9 cellular contexts compared by ENCODE assay signal in the genomic region with DNA sequence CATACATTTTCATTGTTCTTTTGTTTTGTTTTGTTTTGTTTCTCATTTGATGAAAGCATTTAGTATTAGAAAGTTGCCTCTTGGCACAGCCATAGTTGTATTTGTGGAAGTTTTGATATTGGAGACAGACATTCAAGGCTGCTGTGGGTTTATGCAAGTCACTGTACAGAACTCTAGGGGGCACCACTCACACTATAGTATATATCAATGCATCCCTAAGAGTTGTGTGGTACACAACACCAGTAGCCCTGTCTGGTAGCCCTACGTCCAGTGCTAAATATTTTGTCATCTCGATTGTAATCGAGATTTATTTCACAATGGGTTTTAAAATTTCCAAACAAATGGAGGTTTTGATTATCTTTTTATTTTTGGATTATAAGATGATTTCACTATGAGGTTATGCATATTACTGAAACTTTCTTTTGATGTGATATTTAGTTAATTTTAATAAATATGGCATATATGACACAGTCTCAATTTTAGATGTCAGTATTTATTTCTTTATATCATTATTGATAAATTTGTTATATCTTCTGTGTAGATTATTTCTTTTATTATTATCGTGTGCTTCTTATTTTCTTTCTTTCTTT.
DNase-seq lines count a peak whose midpoint lies in the region; ATAC-seq and TF ChIP-seq lines count a peak whose summit lies in the region.
"Had no signal": no experiment of that assay in that cellular context is flagged by ENCODE, and none has a peak within 500 bp of the region (broad histone marks: within the 10 kb centered on the region; RNA-seq: fewer than 3 reads in every experiment).

No MANE protein-coding gene starts in this region.

- intact Hi-C loops in HCT116 (cut with micrococcal nuclease): loop anchor here (1.0 to 10.0 kb wide), 2 partner anchors 345 to 371 kb away; no protein-coding TSS in a partner anchor

- H3K36me3 ChIP-seq in HCT116 (ENCODE audit: control insufficient read depth in 1 of 2, insufficient read depth in 2 of 2, low read length in 2 of 2): no peaks in the 10 kb centered on the region

- H2AFZ ChIP-seq in HCT116 (ENCODE audit: low read depth, low read length, poor library complexity, severe bottlenecking): no peak overlapping the region

- no peak for TF ChIP-seq POLR2A in HCT116 (IDR thresholded peaks at IDR 0.05; ENCODE audit: borderline replicate concordance, extremely low read depth, insufficient read depth, insufficient read length)

- peak; percentile 77 for TF ChIP-seq RAD21 in HCT116 (IDR thresholded peaks at IDR 0.05; ENCODE audit: low read depth)

- H3K4me3 ChIP-seq in HCT116 (replicated peaks in 1 of 2; ENCODE audit: low read depth in 1 of 2, low read length in 2 of 2): no peak overlapping the region
- H3K4me3 ChIP-seq: SK-N-MC had no signal

- BruUV-seq in HCT116 (replicated peaks; lab: Mats Ljungman, UMichigan): no TSS peak

- CTCF ChIA-PET in HCT116 (lab: Charles Lee): interaction anchor here (0.7 to 1.7 kb wide), 7 partner anchors 9 to 140 kb away, joined by 3 to 7 read pairs (median 3); no protein-coding TSS in a partner anchor

- RAD21 ChIA-PET in HCT116 (lab: Charles Lee; ENCODE audit: low non-redundant PET in 1 of 2, low total read pairs in 2 of 2, uncharacterized antibody in 2 of 2, unreplicated experiment in 2 of 2): no interaction called here

- no peak overlapping the region for H3K9ac ChIP-seq in HCT116 (ENCODE audit: low read length)

- no peaks in the 10 kb centered on the region for H3K9me3 ChIP-seq in HCT116 (ENCODE audit: control insufficient read depth in 1 of 2, insufficient read depth in 1 of 2, low read depth in 1 of 2, low read length in 2 of 2)

- H3K9me2 ChIP-seq in HCT116 (ENCODE audit: insufficient read depth): no peaks in the 10 kb centered on the region

- no peaks in the 10 kb centered on the region for H3K79me2 ChIP-seq in HCT116 (ENCODE audit: insufficient read depth, low read length)

- POLR2A ChIA-PET in HCT116 (lab: Charles Lee): no interaction called here

- no peak overlapping the region for H3K27ac ChIP-seq in HCT116 (ENCODE audit: low read depth, low read length)
- H3K27ac ChIP-seq: SK-N-MC had no signal

- no peaks in the 10 kb centered on the region for H3K27me3 ChIP-seq in HCT116 (ENCODE audit: insufficient read depth, low read length)

- no peaks in the 10 kb centered on the region for H3K4me1 ChIP-seq in HCT116 (ENCODE audit: control insufficient read depth in 1 of 2, insufficient read depth in 2 of 2, low read length in 2 of 2)

- ATAC-seq in HCT116: peak; percentile 100

- DNase-seq in AG08396 (ENCODE audit: low spot score): peak; percentile 70
- DNase-seq in GM04503 (ENCODE audit: low read depth): peak; percentile 9
- DNase-seq in HCT116 (ENCODE audit: low read depth, low spot score): peak; percentile 57
- DNase-seq in M059J (ENCODE audit: low read depth): peak; percentile 67
- peak; percentile 95 for DNase-seq in SKM-1 (lab: John Stamatoyannopoulos, UW; ENCODE audit: unreplicated experiment)
- peak; percentile 68 for DNase-seq in fibroblast of peridontal ligament (ENCODE audit: extremely low read depth)
- DNase-seq in renal cortical epithelial cell (ENCODE audit: low read depth): peak; percentile 65
- DNase-seq in midbrain (lab: John Stamatoyannopoulos, UW): no peak

- H4K20me1 ChIP-seq in HCT116 (ENCODE audit: insufficient read depth): no peaks in the 10 kb centered on the region

- no peak overlapping the region for H3K4me2 ChIP-seq in HCT116 (ENCODE audit: low read length)

- peak; percentile 64 to 80 (median 76); a peak in 5 of 6 replicates for TF ChIP-seq CTCF in HCT116 (IDR thresholded peaks at IDR 0.05 in 2 of 3, conservative IDR thresholded peaks at IDR 0.05 in 1 of 3; ENCODE audit: borderline replicate concordance in 1 of 3, insufficient read depth in 1 of 3, low read depth in 2 of 3, low read length in 2 of 3)

TF ChIP-seq in HCT116, 20 proteins besides CTCF, POLR2A, EP300 and RAD21:
- TF ChIP-seq CEBPB (IDR thresholded peaks at IDR 0.05; ENCODE audit: low read depth) (peak; percentile 34; the same call in 1 of the 2 replicates), SP1 (IDR thresholded peaks at IDR 0.05; ENCODE audit: low read depth) (no peak), REST (IDR thresholded peaks at IDR 0.05; ENCODE audit: low read depth) (no peak), CBX3 (IDR thresholded peaks at IDR 0.05; ENCODE audit: low read depth) (0 out of 2 replicates have a peak, but pooled peaks have one; percentile 39)
